In genomic region chr1:160428655-160429054, GRCh38 we compare ENCODE assay signal across 8 cellular contexts. TPM values are rescaled to one million over a fixed set of nuclear protein-coding genes. Genes with fewer than 3 reads are reported as not detected.
A peak's percentile ranks its signal among the peaks of the same experiment; 100 is the strongest.
DNase-seq lines count a peak whose midpoint lies in the region; ATAC-seq and TF ChIP-seq lines count a peak whose summit lies in the region.

No MANE protein-coding gene starts in this region.

- no peak overlapping the region for H3K27ac ChIP-seq in neuronal stem cell (replicated peaks; ENCODE audit: low read length)

- peak overlapping the region; percentile 73 for H3K27ac Mint-ChIP-seq in activated T-helper 2 cell treated with anti-CD3 and anti-CD28 coated beads, Interferon-gamma antibody, Interleukin-2, Interleukin-4, amounts not matched to agents 10 μg/mL and 5 μg/mL and 100 μg/mL, durations not matched to agents 14 hours and 24 hours and 36 hours
- no peak overlapping the region for H3K27ac Mint-ChIP-seq in glutamatergic neuron (ENCODE audit: unreplicated experiment)

- TF ChIP-seq CTCF in glutamatergic neuron (IDR thresholded peaks at IDR 0.05; ENCODE audit: partially characterized antibody, unreplicated experiment), result peak; percentile 45

- H2BK120ac ChIP-seq in neuronal stem cell (ENCODE audit: low read depth, low read length), result no peak overlapping the region

- WGBS in neuronal stem cell (ENCODE audit: extremely low coverage in 2 of 2, insufficient read length in 2 of 2, insufficient replicate concordance in 1 of 2), 2 donors, result no CpG with 5 or more reads among the region's 1 CpG

- H3K4ac ChIP-seq in neuronal stem cell (ENCODE audit: low read length), result no peak overlapping the region

- H2BK12ac ChIP-seq in neuronal stem cell (ENCODE audit: low read length), result no peak overlapping the region

- peaks cover 36 to 64% of the 10 kb centered on the region in 2 donors for H3K36me3 ChIP-seq in neuronal stem cell (replicated peaks in 1 of 2; ENCODE audit: control insufficient read depth in 2 of 2, insufficient read depth in 2 of 2, low read length in 2 of 2)

- H3K4me1 ChIP-seq in neuronal stem cell (ENCODE audit: control insufficient read depth in 2 of 2, insufficient read depth in 1 of 2, low read depth in 1 of 2, low read length in 2 of 2), result peaks cover 0 to 2% of the 10 kb centered on the region in 2 donors

- no peaks in the 10 kb centered on the region for H3K27me3 ChIP-seq in neuronal stem cell (ENCODE audit: control insufficient read depth in 3 of 3, insufficient read depth in 3 of 3, low read depth in 1 of 3, low read length in 3 of 3)

- peaks cover 46% of the 10 kb centered on the region for H3K4me1 Mint-ChIP-seq in activated T-helper 2 cell treated with anti-CD3 and anti-CD28 coated beads, Interferon-gamma antibody, Interleukin-2, Interleukin-4, amounts not matched to agents 10 μg/mL and 5 μg/mL and 100 μg/mL, durations not matched to agents 14 hours and 24 hours and 36 hours (ENCODE audit: low read depth)
- no peaks in the 10 kb centered on the region for H3K4me1 Mint-ChIP-seq in glutamatergic neuron (ENCODE audit: low read depth, unreplicated experiment)

- ATAC-seq in GM21576 (IDR thresholded peaks at IDR 0.05; ENCODE audit: unreplicated experiment), result peak; percentile 22

- peaks cover 7% of the 10 kb centered on the region for H3K36me3 Mint-ChIP-seq in activated T-helper 2 cell treated with anti-CD3 and anti-CD28 coated beads, Interferon-gamma antibody, Interleukin-2, Interleukin-4, amounts not matched to agents 10 μg/mL and 5 μg/mL and 100 μg/mL, durations not matched to agents 14 hours and 24 hours and 36 hours (ENCODE audit: low read depth)
- H3K36me3 Mint-ChIP-seq in glutamatergic neuron (ENCODE audit: unreplicated experiment), result peaks cover 7% of the 10 kb centered on the region

- no peaks in the 10 kb centered on the region for H3K79me1 ChIP-seq in neuronal stem cell (ENCODE audit: low read depth, low read length)

- no peak overlapping the region for H4K91ac ChIP-seq in neuronal stem cell (ENCODE audit: low read depth, low read length, poor library complexity)

- no peak overlapping the region for H4K8ac ChIP-seq in neuronal stem cell (ENCODE audit: low read depth, low read length)

- no peaks in the 10 kb centered on the region for H3K27me3 Mint-ChIP-seq in activated T-helper 2 cell treated with anti-CD3 and anti-CD28 coated beads, Interferon-gamma antibody, Interleukin-2, Interleukin-4, amounts not matched to agents 10 μg/mL and 5 μg/mL and 100 μg/mL, durations not matched to agents 14 hours and 24 hours and 36 hours (ENCODE audit: low read depth)
- peaks cover 6% of the 10 kb centered on the region for H3K27me3 Mint-ChIP-seq in glutamatergic neuron (ENCODE audit: unreplicated experiment)

- H2BK5ac ChIP-seq in neuronal stem cell (ENCODE audit: low read length), result no peak overlapping the region

- H3K9me3 Mint-ChIP-seq in activated T-helper 2 cell treated with anti-CD3 and anti-CD28 coated beads, Interferon-gamma antibody, Interleukin-2, Interleukin-4, amounts not matched to agents 10 μg/mL and 5 μg/mL and 100 μg/mL, durations not matched to agents 14 hours and 24 hours and 36 hours, result peaks cover 8% of the 10 kb centered on the region
- no peaks in the 10 kb centered on the region for H3K9me3 Mint-ChIP-seq in glutamatergic neuron (ENCODE audit: unreplicated experiment)

- H3K9ac ChIP-seq in neuronal stem cell (ENCODE audit: low read depth, low read length, poor library complexity), result no peak overlapping the region

- intact Hi-C loops in activated T-helper 2 cell treated with anti-CD3 and anti-CD28 coated beads, Interferon-gamma antibody, Interleukin-2, Interleukin-4, amounts not matched to agents 10 μg/mL and 5 μg/mL and 100 μg/mL, durations not matched to agents 14 hours and 24 hours and 36 hours (cut with micrococcal nuclease), result loop anchor here (1.0 to 2.0 kb wide), 3 partner anchors 92 to 179 kb away; no protein-coding TSS in a partner anchor

- H3K14ac ChIP-seq in neuronal stem cell (ENCODE audit: low read length), result no peak overlapping the region

- H3K4me3 ChIP-seq in neuronal stem cell (ENCODE audit: low read length in 2 of 2), result no peak overlapping the region

- H3K23ac ChIP-seq in neuronal stem cell (ENCODE audit: low read depth, low read length, poor library complexity), result no peak overlapping the region

- no peak overlapping the region for H3K4me3 Mint-ChIP-seq in activated T-helper 2 cell treated with anti-CD3 and anti-CD28 coated beads, Interferon-gamma antibody, Interleukin-2, Interleukin-4, amounts not matched to agents 10 μg/mL and 5 μg/mL and 100 μg/mL, durations not matched to agents 14 hours and 24 hours and 36 hours (ENCODE audit: low read depth)
- no peak overlapping the region for H3K4me3 Mint-ChIP-seq in glutamatergic neuron (ENCODE audit: unreplicated experiment)

- H2BK15ac ChIP-seq in neuronal stem cell (ENCODE audit: low read length), result no peak overlapping the region

- H3K18ac ChIP-seq in neuronal stem cell (ENCODE audit: low read length), result no peak overlapping the region

- H3K9me3 ChIP-seq in neuronal stem cell (replicated peaks in 1 of 2; ENCODE audit: control insufficient read depth in 2 of 2, insufficient read depth in 1 of 2, low read depth in 1 of 2, low read length in 2 of 2), result no peaks in the 10 kb centered on the region

- H3K4me2 ChIP-seq in neuronal stem cell (ENCODE audit: insufficient read depth, low read length, poor library complexity, severe bottlenecking), result no peak overlapping the region

- no peak overlapping the region for H2AFZ ChIP-seq in neuronal stem cell (ENCODE audit: low read length)

- no peak overlapping the region for H2AK5ac ChIP-seq in neuronal stem cell (ENCODE audit: low read depth, low read length)

- DNase-seq in COLO829 (ENCODE audit: low spot score) (peak; percentile 94), NCI-H526 treated with DMSO at 0.1 percent for 48 hours (lab: John Stamatoyannopoulos, UW) (peak; percentile 58), glutamatergic neuron (peak; percentile 60), renal cortical epithelial cell (ENCODE audit: low read depth) (peak; percentile 59), neuronal stem cell (ENCODE audit: low spot score) (no peak)
- DNase-seq in activated T-helper 2 cell treated with anti-CD3 and anti-CD28 coated beads, Interferon-gamma antibody, Interleukin-2, Interleukin-4, amounts not matched to agents 10 μg/mL and 5 μg/mL and 100 μg/mL, durations not matched to agents 14 hours and 24 hours and 36 hours (ENCODE audit: low spot score), result no peak
- no peak for DNase-seq in effector CD4-positive, alpha-beta T cell

RNA-seq across cellular contexts. Expression of gene VANGL2, which starts 28.3 kb away (rescaled TPM):
- not detected in 2 replicates for total RNA-seq in activated T-helper 2 cell treated with anti-CD3 and anti-CD28 coated beads, Interferon-gamma antibody, Interleukin-2, Interleukin-4, amounts not matched to agents 10 μg/mL and 5 μg/mL and 100 μg/mL, durations not matched to agents 14 hours and 24 hours and 36 hours
- total RNA-seq in glutamatergic neuron (ENCODE audit: unreplicated experiment), result 79.4 TPM
- total RNA-seq in renal cortical epithelial cell, result 4.2 and 17.7 TPM in 2 replicates
- 72.6 TPM for polyA plus RNA-seq in neuronal stem cell (2013, experiment 1 of 2)
- polyA plus RNA-seq in neuronal stem cell (2013, experiment 2 of 2), result 74.1 TPM

Comparison
In these comparisons a context has a peak if more than half of its experiments do, and no peak if none do; other contexts are left out.
1. DNase-seq: peak in COLO829 (single experiment), NCI-H526 treated with DMSO at 0.1 percent for 48 hours (single experiment), glutamatergic neuron (single experiment) and renal cortical epithelial cell (single experiment); none in activated T-helper 2 cell treated with anti-CD3 and anti-CD28 coated beads, Interferon-gamma antibody, Interleukin-2, Interleukin-4, amounts not matched to agents 10 μg/mL and 5 μg/mL and 100 μg/mL, durations not matched to agents 14 hours and 24 hours and 36 hours (single experiment), neuronal stem cell (single experiment) and effector CD4-positive, alpha-beta T cell (single experiment).